39 cellular contexts compared by ENCODE assay signal in genomic region chr15:72766780-72767179, GRCh38.
"Had no signal": no experiment of that assay in that cellular context is flagged by ENCODE, and none has a peak within 500 bp of the region (broad histone marks: within the 10 kb centered on the region; RNA-seq: fewer than 3 reads in every experiment).

No MANE protein-coding gene starts in this region.

- H3K9me3 ChIP-seq: adrenal gland, body of pancreas had no signal

- FAIRE-seq: astrocyte, bronchial epithelial cell had no signal

- H3K27ac Mint-ChIP-seq: activated naive CD4-positive, alpha-beta T cell treated with anti-CD3 and anti-CD28 coated beads for 36 hours; activated naive CD4-positive, alpha-beta T cell treated with anti-CD3 and anti-CD28 coated beads, Interleukin-2, amount 10 ng/mL, durations not matched to agents 7 days and 5 days; activated naive CD4-positive, alpha-beta T cell treated with anti-CD3 and anti-CD28 coated beads, Interleukin-2, amount 50 U/mL, for 24 hours; activated naive CD4-positive, alpha-beta T cell treated with anti-CD3 and anti-CD28 coated beads, Interleukin-2, amount 50 U/mL, for 72 hours; activated naive CD8-positive, alpha-beta T cell; activated naive CD8-positive, alpha-beta T cell treated with anti-CD3 and anti-CD28 coated beads for 36 hours; activated naive CD8-positive, alpha-beta T cell treated with anti-CD3 and anti-CD28 coated beads, Interleukin-2, amount 10 ng/mL, durations not matched to agents 7 days and 5 days; activated naive CD8-positive, alpha-beta T cell treated with anti-CD3 and anti-CD28 coated beads, Interleukin-2, amount 50 U/mL, for 24 hours; activated T-cell treated with anti-CD3 and anti-CD28 coated beads, Interleukin-2, amount 50 U/mL, for 24 hours; activated T-helper 1 cell treated with anti-CD3 and anti-CD28 coated beads, Interleukin-12 subunit alpha, Interleukin-12 subunit beta, Interleukin-2, Interleukin-4 antibody, amounts not matched to agents 30 ng/mL and 10 ng/mL and 1 ng/mL, durations not matched to agents 14 hours and 24 hours and 36 hours; activated T-helper 17 cell treated with anti-CD3 and anti-CD28 coated beads, Interleukin-2, amount 50 U/mL, for 72 hours; activated T-helper 2 cell treated with anti-CD3 and anti-CD28 coated beads, Interferon-gamma antibody, Interleukin-2, Interleukin-4, amounts not matched to agents 10 μg/mL and 5 μg/mL and 100 μg/mL, durations not matched to agents 14 hours and 24 hours and 36 hours; brain had no signal

- H3K4me1 Mint-ChIP-seq: brain had no signal

- H3K4me1 ChIP-seq: ascending aorta, breast epithelium had no signal

- H3K27me3 Mint-ChIP-seq: activated naive CD4-positive, alpha-beta T cell treated with anti-CD3 and anti-CD28 coated beads, Interleukin-2, amount 10 ng/mL, durations not matched to agents 7 days and 5 days; activated naive CD4-positive, alpha-beta T cell treated with anti-CD3 and anti-CD28 coated beads, Interleukin-2, amount 50 U/mL, for 24 hours; activated naive CD8-positive, alpha-beta T cell; activated naive CD8-positive, alpha-beta T cell treated with anti-CD3 and anti-CD28 coated beads for 36 hours; activated naive CD8-positive, alpha-beta T cell treated with anti-CD3 and anti-CD28 coated beads, Interleukin-2, amount 10 ng/mL, durations not matched to agents 7 days and 5 days; activated naive CD8-positive, alpha-beta T cell treated with anti-CD3 and anti-CD28 coated beads, Interleukin-2, amount 50 U/mL, for 24 hours; activated T-cell treated with anti-CD3 and anti-CD28 coated beads, Interleukin-2, amount 50 U/mL, for 24 hours; activated T-helper 17 cell treated with anti-CD3 and anti-CD28 coated beads, Interleukin-2, amount 50 U/mL, for 72 hours; central memory CD8-positive, alpha-beta T cell had no signal

- H3K4me3 ChIP-seq: adrenal gland, ascending aorta, body of pancreas, breast epithelium, cardiac muscle cell had no signal

- ATAC-seq: activated naive CD4-positive, alpha-beta T cell treated with anti-CD3 and anti-CD28 coated beads, Interleukin-2, amount 50 U/mL, for 72 hours; activated naive CD8-positive, alpha-beta T cell treated with anti-CD3 and anti-CD28 coated beads, Interleukin-2, amount 50 U/mL, for 24 hours; activated T-cell treated with anti-CD3 and anti-CD28 coated beads, Interleukin-2, amount 50 U/mL, for 4 hours; activated T-helper 17 cell treated with anti-CD3 and anti-CD28 coated beads, Interleukin-2, amount 50 U/mL, for 72 hours; body of pancreas had no signal

- H3K27ac ChIP-seq: adrenal gland, ascending aorta, body of pancreas, brain microvascular endothelial cell, breast epithelium, cardiac muscle cell had no signal

- H3K4me3 Mint-ChIP-seq: activated naive CD4-positive, alpha-beta T cell treated with anti-CD3 and anti-CD28 coated beads for 36 hours; activated naive CD4-positive, alpha-beta T cell treated with anti-CD3 and anti-CD28 coated beads, Interleukin-2, amount 10 ng/mL, durations not matched to agents 7 days and 5 days; activated naive CD4-positive, alpha-beta T cell treated with anti-CD3 and anti-CD28 coated beads, Interleukin-2, amount 50 U/mL, for 24 hours; activated naive CD8-positive, alpha-beta T cell; activated naive CD8-positive, alpha-beta T cell treated with anti-CD3 and anti-CD28 coated beads for 36 hours; activated naive CD8-positive, alpha-beta T cell treated with anti-CD3 and anti-CD28 coated beads, Interleukin-2, amount 10 ng/mL, durations not matched to agents 7 days and 5 days; activated naive CD8-positive, alpha-beta T cell treated with anti-CD3 and anti-CD28 coated beads, Interleukin-2, amount 50 U/mL, for 24 hours; activated T-cell treated with anti-CD3 and anti-CD28 coated beads, Interleukin-2, amount 50 U/mL, for 24 hours; activated T-cell treated with anti-CD3 and anti-CD28 coated beads, Interleukin-2, amount 50 U/mL, for 4 hours; activated T-helper 1 cell treated with anti-CD3 and anti-CD28 coated beads, Interleukin-12 subunit alpha, Interleukin-12 subunit beta, Interleukin-2, Interleukin-4 antibody, amounts not matched to agents 30 ng/mL and 10 ng/mL and 1 ng/mL, durations not matched to agents 14 hours and 24 hours and 36 hours; activated T-helper 17 cell treated with anti-CD3 and anti-CD28 coated beads, Interleukin-2, amount 50 U/mL, for 72 hours; brain; central memory CD8-positive, alpha-beta T cell had no signal

- DNase-seq: activated effector memory CD4-positive, alpha-beta T cell treated with anti-CD3 and anti-CD28 coated beads, Interleukin-2, amount 50 U/mL, for 16 hours; activated effector memory CD4-positive, alpha-beta T cell treated with Interleukin-2 at 50 U/mL for 16 hours; activated gamma-delta T cell; activated gamma-delta T cell treated with Interleukin-2 at 50 U/mL for 16 hours; activated naive CD4-positive, alpha-beta T cell; activated naive CD4-positive, alpha-beta T cell treated with anti-CD3 and anti-CD28 coated beads for 36 hours; activated naive CD4-positive, alpha-beta T cell treated with anti-CD3 and anti-CD28 coated beads, Interleukin-2, amount 10 ng/mL, durations not matched to agents 7 days and 5 days; activated naive CD4-positive, alpha-beta T cell treated with anti-CD3 and anti-CD28 coated beads, Interleukin-2, amount 50 U/mL, for 16 hours; activated naive CD4-positive, alpha-beta T cell treated with Interleukin-2 at 50 U/mL for 16 hours; activated naive CD8-positive, alpha-beta T cell treated with anti-CD3 and anti-CD28 coated beads for 36 hours; activated naive CD8-positive, alpha-beta T cell treated with anti-CD3 and anti-CD28 coated beads, Interleukin-2, amount 10 ng/mL, durations not matched to agents 7 days and 5 days; activated naive CD8-positive, alpha-beta T cell treated with anti-CD3 and anti-CD28 coated beads, Interleukin-2, amount 50 U/mL, for 24 hours; activated T-cell treated with anti-CD3 and anti-CD28 coated beads, Interleukin-2, amount 50 U/mL, for 1 hour; activated T-cell treated with anti-CD3 and anti-CD28 coated beads, Interleukin-2, amount 50 U/mL, for 24 hours; activated T-cell treated with anti-CD3 and anti-CD28 coated beads, Interleukin-2, amount 50 U/mL, for 4 hours; activated T-cell treated with anti-CD3 and anti-CD28 coated beads, Interleukin-2, amount 50 U/mL, for 48 hours; adrenal gland; amniotic stem cell; amygdala; anterior cingulate cortex; aorta; body of pancreas; brain microvascular endothelial cell; caudate nucleus; central memory CD4-positive, alpha-beta T cell; cerebellar nuclear complex had no signal

- H3K27me3 ChIP-seq: adrenal gland, ascending aorta, body of pancreas, brain microvascular endothelial cell, breast epithelium, cardiac muscle cell had no signal

- H3K9me3 Mint-ChIP-seq: activated T-helper 17 cell treated with anti-CD3 and anti-CD28 coated beads, Interleukin-2, amount 50 U/mL, for 72 hours had no signal
